9 cellular contexts compared by ENCODE assay signal in the genomic region with DNA sequence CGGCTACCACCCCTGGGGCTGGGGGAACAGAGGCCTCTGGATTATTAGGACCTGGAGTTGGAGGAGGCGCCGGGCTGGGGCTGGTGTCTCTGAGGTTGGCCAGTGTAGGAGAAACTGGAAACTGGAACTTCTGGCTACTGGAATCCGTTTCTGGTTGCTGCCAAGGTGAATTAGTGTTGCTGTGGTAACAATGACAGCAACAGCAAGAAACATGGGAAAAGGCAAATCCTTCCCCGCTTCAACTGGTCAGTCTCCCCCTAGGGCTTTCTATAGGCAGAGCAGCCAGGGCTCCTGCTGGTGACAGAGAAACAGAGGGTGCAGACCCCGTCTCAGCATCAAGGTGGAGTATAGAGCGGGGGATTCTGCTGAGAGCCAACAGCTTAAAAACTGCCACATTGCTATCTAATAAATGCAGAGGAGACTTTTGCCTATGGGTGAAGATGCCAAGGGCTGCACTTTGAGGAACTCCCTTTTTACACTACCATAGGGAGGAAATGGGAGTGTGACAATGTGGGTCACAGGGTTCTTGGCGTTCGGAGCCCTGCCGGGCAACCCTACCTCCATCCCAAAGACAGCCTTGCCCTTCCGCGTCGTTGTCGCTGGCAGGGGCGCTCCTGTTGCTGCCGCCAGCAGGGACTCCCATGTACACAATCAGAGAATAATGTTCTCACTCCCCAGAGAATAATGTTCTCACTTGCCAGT.
DNase-seq lines count a peak whose midpoint lies in the region; ATAC-seq, FAIRE-seq and TF ChIP-seq lines count a peak whose summit lies in the region.
"Had no signal": no experiment of that assay in that cellular context is flagged by ENCODE, and none has a peak within 500 bp of the region (broad histone marks: within the 10 kb centered on the region; RNA-seq: fewer than 3 reads in every experiment).

No MANE protein-coding gene starts in this region.

- no peaks in the 10 kb centered on the region for H3K36me3 Mint-ChIP-seq in activated CD4-positive, alpha-beta T cell treated with anti-CD3 and anti-CD28 coated beads, Interleukin-2, amount 10 ng/mL, durations not matched to agents 7 days and 5 days (ENCODE audit: low read depth)

- no peaks in the 10 kb centered on the region for H3K27me3 ChIP-seq in MM.1S (replicated peaks; ENCODE audit: insufficient read depth, low read length)

- H3K27ac Mint-ChIP-seq in activated CD4-positive, alpha-beta T cell treated with anti-CD3 and anti-CD28 coated beads, Interleukin-2, amount 10 ng/mL, durations not matched to agents 7 days and 5 days, result no peak overlapping the region

- H3K9me2 ChIP-seq in MM.1S (replicated peaks; ENCODE audit: insufficient read depth, low read length), result no peaks in the 10 kb centered on the region

- no peak overlapping the region for H3K4me3 Mint-ChIP-seq in activated CD4-positive, alpha-beta T cell treated with anti-CD3 and anti-CD28 coated beads, Interleukin-2, amount 10 ng/mL, durations not matched to agents 7 days and 5 days

- H3K27ac ChIP-seq in A549, result no peak overlapping the region
- H3K27ac ChIP-seq in MM.1S (ENCODE audit: low read length), result no peak overlapping the region

- DNase-seq in A549 (ENCODE audit: low read depth in 1 of 2, low spot score in 1 of 2) (peak; percentile 16 to 31), HT1080 (ENCODE audit: low read depth) (peak; percentile 52), amniotic epithelial cell (ENCODE audit: low read depth) (peak; percentile 61), iPS-NIHi11 (ENCODE audit: low spot score) (peak; percentile 87), NCI-H128 (lab: John Stamatoyannopoulos, UW; ENCODE audit: unreplicated experiment) (no peak), MM.1S (no peak), DMS79 (lab: John Stamatoyannopoulos, UW) (no peak)
- DNase-seq in activated CD4-positive, alpha-beta T cell treated with anti-CD3 and anti-CD28 coated beads, Interleukin-2, amount 10 ng/mL, durations not matched to agents 7 days and 5 days, result no peak
- DNase-seq: DMS153 had no signal

- H3F3A ChIP-seq in MM.1S (ENCODE audit: insufficient read depth, low read length), result no peaks in the 10 kb centered on the region

- CTCF ChIA-PET in A549 (lab: Yijun Ruan, JAX), result interaction anchor here (1.7 kb wide), 1 partner anchor 23 kb away, joined by 3 read pairs; no protein-coding TSS in a partner anchor
- CTCF ChIA-PET in activated CD4-positive, alpha-beta T cell treated with anti-CD3 and anti-CD28 coated beads, Interleukin-2, amount 10 ng/mL, durations not matched to agents 7 days and 5 days (lab: Charles Lee), result interaction anchor here (1.0 to 1.3 kb wide), 4 partner anchors 13 to 23 kb away, joined by 3 to 4 read pairs (median 3); no protein-coding TSS in a partner anchor

- H3K27me3 Mint-ChIP-seq in activated CD4-positive, alpha-beta T cell treated with anti-CD3 and anti-CD28 coated beads, Interleukin-2, amount 10 ng/mL, durations not matched to agents 7 days and 5 days, result peaks cover 14% of the 10 kb centered on the region

- no peak for TF ChIP-seq CTCF in A549 (IDR thresholded peaks at IDR 0.05)
- TF ChIP-seq CTCF in MM.1S (IDR thresholded peaks at IDR 0.05; ENCODE audit: low read length), result no peak

- H3K4me3 ChIP-seq in A549, result no peak overlapping the region
- H3K4me3 ChIP-seq in MM.1S (ENCODE audit: low read length), result no peak overlapping the region

- H3K9me3 ChIP-seq in A549 (no peaks in the 10 kb centered on the region), MM.1S (replicated peaks; ENCODE audit: insufficient read depth, low read length) (no peaks in the 10 kb centered on the region)

- no peaks in the 10 kb centered on the region for H3K79me2 ChIP-seq in MM.1S (ENCODE audit: low read length)

- no peak for TF ChIP-seq RAD21 in A549 (conservative IDR thresholded peaks at IDR 0.05 in 1 of 2, IDR thresholded peaks at IDR 0.05 in 1 of 2)

- H3K9ac ChIP-seq in MM.1S (ENCODE audit: low read length), result no peak overlapping the region

- H3K36me3 ChIP-seq in MM.1S (replicated peaks; ENCODE audit: insufficient read depth, low read length), result no peaks in the 10 kb centered on the region

- no peaks in the 10 kb centered on the region for H4K20me1 ChIP-seq in MM.1S (ENCODE audit: insufficient read depth, low read length)

- TF ChIP-seq POLR2A in A549 (IDR thresholded peaks at IDR 0.05; ENCODE audit: low read length), result no peak

- POLR2A ChIA-PET in A549 (lab: Yijun Ruan, JAX), result no interaction called here
- POLR2A ChIA-PET in activated CD4-positive, alpha-beta T cell treated with anti-CD3 and anti-CD28 coated beads, Interleukin-2, amount 10 ng/mL, durations not matched to agents 7 days and 5 days (lab: Charles Lee), result no interaction called here

- no peak for FAIRE-seq in A549 (lab: Jason Lieb, UNC)

- WGBS in A549 (ENCODE audit: missing lambda C conversion rate), result 83% methylated on average over 13 of the region's 16 CpGs

- peaks cover 20% of the 10 kb centered on the region for H3K4me1 Mint-ChIP-seq in activated CD4-positive, alpha-beta T cell treated with anti-CD3 and anti-CD28 coated beads, Interleukin-2, amount 10 ng/mL, durations not matched to agents 7 days and 5 days

- peak; percentile 88 to 89 for ATAC-seq in A549

- H3K4me2 ChIP-seq in A549 (no peak overlapping the region), MM.1S (ENCODE audit: low read depth, low read length) (no peak overlapping the region)

- no peak for TF ChIP-seq EP300 in A549 (IDR thresholded peaks at IDR 0.05)

- no peak overlapping the region for H2AFZ ChIP-seq in MM.1S (ENCODE audit: low read length)

- peaks cover 3% of the 10 kb centered on the region for H3K9me3 Mint-ChIP-seq in activated CD4-positive, alpha-beta T cell treated with anti-CD3 and anti-CD28 coated beads, Interleukin-2, amount 10 ng/mL, durations not matched to agents 7 days and 5 days

- H3K4me1 ChIP-seq in A549 (no peaks in the 10 kb centered on the region), MM.1S (ENCODE audit: low read length) (no peaks in the 10 kb centered on the region)

TF ChIP-seq in A549, 52 proteins besides CTCF, POLR2A, EP300 and RAD21:
- TF ChIP-seq E2F6 (IDR thresholded peaks at IDR 0.05; ENCODE audit: borderline replicate concordance, low read depth) (no peak), JUNB (IDR thresholded peaks at IDR 0.05) (no peak), RCOR1 (IDR thresholded peaks at IDR 0.05; ENCODE audit: low read depth, low read length) (no peak), RARB (CRISPR knock-in tag; IDR thresholded peaks at IDR 0.05) (no peak), RFX5 (IDR thresholded peaks at IDR 0.05) (no peak), HDAC2 (IDR thresholded peaks at IDR 0.05) (no peak), MAFK (IDR thresholded peaks at IDR 0.05; ENCODE audit: partially characterized antibody) (no peak), HOXB5 (CRISPR knock-in tag; IDR thresholded peaks at IDR 0.05) (no peak), TFCP2L1 (CRISPR knock-in tag; IDR thresholded peaks at IDR 0.05) (no peak), HEYL (CRISPR knock-in tag; IDR thresholded peaks at IDR 0.05) (no peak), FOSB (CRISPR knock-in tag; IDR thresholded peaks at IDR 0.05) (no peak)

Comparison
In these comparisons a context has a peak if more than half of its experiments do, and no peak if none do; other contexts are left out.
1. DNase-seq: peak in A549 (2 of 2), HT1080 (single experiment), amniotic epithelial cell (single experiment) and iPS-NIHi11 (single experiment); none in NCI-H128 (single experiment), MM.1S (single experiment), DMS79 (single experiment) and activated CD4-positive, alpha-beta T cell treated with anti-CD3 and anti-CD28 coated beads, Interleukin-2, amount 10 ng/mL, durations not matched to agents 7 days and 5 days (single experiment).